In genomic region chr7:143256932-143257331, GRCh38 we compare ENCODE assay signal across 13 cellular contexts. TPM values are rescaled to one million over a fixed set of nuclear protein-coding genes. Genes with fewer than 3 reads are reported as not detected.
DNase-seq lines count a peak whose midpoint lies in the region; ATAC-seq and TF ChIP-seq lines count a peak whose summit lies in the region.
"Had no signal": no experiment of that assay in that cellular context is flagged by ENCODE, and none has a peak within 500 bp of the region (broad histone marks: within the 10 kb centered on the region; RNA-seq: fewer than 3 reads in every experiment).

No MANE protein-coding gene starts in this region.

- no peak for TF ChIP-seq CTCF in mucosa of descending colon (IDR thresholded peaks at IDR 0.05)

- H3K4me1 ChIP-seq in mucosa of descending colon (ENCODE audit: low read depth): peaks cover 17% of the 10 kb centered on the region

- no peaks in the 10 kb centered on the region for H3K36me3 ChIP-seq in mucosa of descending colon (ENCODE audit: low read depth)

- ATAC-seq in activated T-cell treated with anti-CD3 and anti-CD28 coated beads, Interleukin-2, amount 50 U/mL, for 72 hours (replicated peaks in 1 of 2): no peak
- no peak for ATAC-seq in activated T-cell treated with anti-CD3 and anti-CD28 coated beads, Interleukin-2, amount 50 U/mL, for 4 hours
- ATAC-seq in HG02571 (IDR thresholded peaks at IDR 0.05; ENCODE audit: unreplicated experiment) (peak; percentile 76), HG03460 (IDR thresholded peaks at IDR 0.05; ENCODE audit: unreplicated experiment) (peak; percentile 69), mucosa of descending colon (no peak)
- peak; percentile 5 for ATAC-seq in stimulated activated naive CD8-positive, alpha-beta T cell treated with anti-CD3 and anti-CD28 coated beads, Interleukin-15, amount 100 ng/mL, for 72 hours

- intact Hi-C loops in mucosa of descending colon (cut with DNase I, micrococcal nuclease): no loop called here

- H3K9me3 Mint-ChIP-seq in activated T-cell treated with anti-CD3 and anti-CD28 coated beads, Interleukin-2, amount 50 U/mL, for 72 hours: peaks cover 3 to 8% of the 10 kb centered on the region in 2 donors
- peaks cover 17% of the 10 kb centered on the region for H3K9me3 Mint-ChIP-seq in activated T-cell treated with anti-CD3 and anti-CD28 coated beads, Interleukin-2, amount 50 U/mL, for 4 hours
- H3K9me3 Mint-ChIP-seq in stimulated activated naive CD8-positive, alpha-beta T cell treated with anti-CD3 and anti-CD28 coated beads, Interleukin-15, amount 100 ng/mL, for 72 hours: peaks cover 24 to 27% of the 10 kb centered on the region in 2 donors

- no peak overlapping the region for H3K4me3 Mint-ChIP-seq in activated T-cell treated with anti-CD3 and anti-CD28 coated beads, Interleukin-2, amount 50 U/mL, for 72 hours
- H3K4me3 Mint-ChIP-seq in activated T-cell treated with anti-CD3 and anti-CD28 coated beads, Interleukin-2, amount 50 U/mL, for 4 hours: no peak overlapping the region
- no peak overlapping the region for H3K4me3 Mint-ChIP-seq in stimulated activated naive CD8-positive, alpha-beta T cell treated with anti-CD3 and anti-CD28 coated beads, Interleukin-15, amount 100 ng/mL, for 72 hours

- H3K9me3 ChIP-seq in mucosa of descending colon: peaks cover 2% of the 10 kb centered on the region
- H3K9me3 ChIP-seq: A549 had no signal

- H3K4me3 ChIP-seq in mucosa of descending colon: no peak overlapping the region
- H3K4me3 ChIP-seq: A549 had no signal

- no peaks in the 10 kb centered on the region for H3K27me3 Mint-ChIP-seq in activated T-cell treated with anti-CD3 and anti-CD28 coated beads, Interleukin-2, amount 50 U/mL, for 72 hours (ENCODE audit: low read depth)
- no peaks in the 10 kb centered on the region for H3K27me3 Mint-ChIP-seq in activated T-cell treated with anti-CD3 and anti-CD28 coated beads, Interleukin-2, amount 50 U/mL, for 4 hours (ENCODE audit: low read depth)
- no peaks in the 10 kb centered on the region for H3K27me3 Mint-ChIP-seq in stimulated activated naive CD8-positive, alpha-beta T cell treated with anti-CD3 and anti-CD28 coated beads, Interleukin-15, amount 100 ng/mL, for 72 hours

- peaks cover 72% of the 10 kb centered on the region for H3K4me1 Mint-ChIP-seq in activated T-cell treated with anti-CD3 and anti-CD28 coated beads, Interleukin-2, amount 50 U/mL, for 72 hours (ENCODE audit: low read depth)
- peaks cover 67% of the 10 kb centered on the region for H3K4me1 Mint-ChIP-seq in activated T-cell treated with anti-CD3 and anti-CD28 coated beads, Interleukin-2, amount 50 U/mL, for 4 hours (ENCODE audit: low read depth)
- peaks cover 62% of the 10 kb centered on the region for H3K4me1 Mint-ChIP-seq in stimulated activated naive CD8-positive, alpha-beta T cell treated with anti-CD3 and anti-CD28 coated beads, Interleukin-15, amount 100 ng/mL, for 72 hours

- peaks cover 8 to 14% of the 10 kb centered on the region in 2 donors for H3K36me3 Mint-ChIP-seq in activated T-cell treated with anti-CD3 and anti-CD28 coated beads, Interleukin-2, amount 50 U/mL, for 72 hours (ENCODE audit: insufficient read depth in 2 of 2)
- H3K36me3 Mint-ChIP-seq in activated T-cell treated with anti-CD3 and anti-CD28 coated beads, Interleukin-2, amount 50 U/mL, for 4 hours (ENCODE audit: insufficient read depth): peaks cover 6% of the 10 kb centered on the region

- peak overlapping the region; percentile 3 for H3K27ac Mint-ChIP-seq in activated T-cell treated with anti-CD3 and anti-CD28 coated beads, Interleukin-2, amount 50 U/mL, for 72 hours
- no peak overlapping the region for H3K27ac Mint-ChIP-seq in stimulated activated naive CD8-positive, alpha-beta T cell treated with anti-CD3 and anti-CD28 coated beads, Interleukin-15, amount 100 ng/mL, for 72 hours

- no peak for DNase-seq in activated T-cell treated with anti-CD3 and anti-CD28 coated beads, Interleukin-2, amount 50 U/mL, for 72 hours
- DNase-seq in activated T-cell treated with anti-CD3 and anti-CD28 coated beads, Interleukin-2, amount 50 U/mL, for 4 hours: no peak
- DNase-seq in stimulated activated naive CD8-positive, alpha-beta T cell treated with anti-CD3 and anti-CD28 coated beads, Interleukin-15, amount 100 ng/mL, for 72 hours: no peak
- DNase-seq in activated CD4-positive, alpha-beta T cell treated with anti-CD3 and anti-CD28 coated beads for 4 hours: no peak
- no peak for DNase-seq in mucosa of descending colon
- DNase-seq in DMS 273 treated with DMSO at 0.1 percent for 48 hours (lab: John Stamatoyannopoulos, UW): no peak
- DNase-seq: amniotic stem cell, NCI-H748 treated with DMSO at 0.1 percent for 48 hours, posterior cingulate gyrus had no signal

RNA-seq across cellular contexts. Expression of gene GSTK1, which starts 6.3 kb away (rescaled TPM):
- 100 to 1,000 TPM; 242 to 298 TPM for total RNA-seq in activated T-cell treated with anti-CD3 and anti-CD28 coated beads, Interleukin-2, amount 50 U/mL, for 72 hours
- total RNA-seq in activated T-cell treated with anti-CD3 and anti-CD28 coated beads, Interleukin-2, amount 50 U/mL, for 4 hours: 10 to 100 TPM; 90.4 to 97.2 (median 96.5) TPM
- 100 to 1,000 TPM; 193 to 363 (median 355) TPM for total RNA-seq in mucosa of descending colon

RNA-seq across cellular contexts. Expression of gene TMEM139, which starts 27.8 kb away (rescaled TPM):
- 1 to 10 TPM; 1.3 to 1.5 TPM for total RNA-seq in activated T-cell treated with anti-CD3 and anti-CD28 coated beads, Interleukin-2, amount 50 U/mL, for 72 hours
- under 1 TPM in 2 of 3 donors, not detected in 1; 0.19 to 0.32 TPM for total RNA-seq in activated T-cell treated with anti-CD3 and anti-CD28 coated beads, Interleukin-2, amount 50 U/mL, for 4 hours
- total RNA-seq in mucosa of descending colon: 10 to 100 TPM; 16.2 to 49.4 (median 46.6) TPM

RNA-seq across cellular contexts. Expression of gene CASP2, which starts 31.2 kb away (rescaled TPM):
- total RNA-seq in activated T-cell treated with anti-CD3 and anti-CD28 coated beads, Interleukin-2, amount 50 U/mL, for 72 hours: 100 to 1,000 TPM; 126 to 128 TPM
- 10 to 100 TPM; 82.2 to 90.5 (median 88.6) TPM for total RNA-seq in activated T-cell treated with anti-CD3 and anti-CD28 coated beads, Interleukin-2, amount 50 U/mL, for 4 hours
- 10 to 100 TPM; 26.1 to 39.5 (median 33.4) TPM for total RNA-seq in mucosa of descending colon

RNA-seq across cellular contexts. Expression of gene TAS2R40, which starts 35.1 kb away (rescaled TPM):
- total RNA-seq in activated T-cell treated with anti-CD3 and anti-CD28 coated beads, Interleukin-2, amount 50 U/mL, for 72 hours: not detected
- total RNA-seq in activated T-cell treated with anti-CD3 and anti-CD28 coated beads, Interleukin-2, amount 50 U/mL, for 4 hours: not detected
- not detected for total RNA-seq in mucosa of descending colon
- total RNA-seq: kidney epithelial cell had no signal

RNA-seq across cellular contexts. Expression of gene CLCN1, which starts 59.0 kb away (rescaled TPM):
- under 1 TPM in 1 of 2 donors, not detected in 1; 0.09 TPM for total RNA-seq in activated T-cell treated with anti-CD3 and anti-CD28 coated beads, Interleukin-2, amount 50 U/mL, for 72 hours
- total RNA-seq in activated T-cell treated with anti-CD3 and anti-CD28 coated beads, Interleukin-2, amount 50 U/mL, for 4 hours: not detected
- not detected for total RNA-seq in mucosa of descending colon
- total RNA-seq: kidney epithelial cell had no signal

Comparison
In these comparisons a context has a peak if more than half of its experiments do, and no peak if none do; other contexts are left out.
1. ATAC-seq: peak in HG02571 (single experiment), HG03460 (single experiment) and stimulated activated naive CD8-positive, alpha-beta T cell treated with anti-CD3 and anti-CD28 coated beads, Interleukin-15, amount 100 ng/mL, for 72 hours (single experiment); none in activated T-cell treated with anti-CD3 and anti-CD28 coated beads, Interleukin-2, amount 50 U/mL, for 72 hours (0 of 2), activated T-cell treated with anti-CD3 and anti-CD28 coated beads, Interleukin-2, amount 50 U/mL, for 4 hours (0 of 2) and mucosa of descending colon (single experiment).
2. RNA of gene TMEM139, which starts 27.8 kb away (total RNA-seq): 16.2 to 49.4 TPM in mucosa of descending colon; 1.3 to 1.5 TPM in activated T-cell treated with anti-CD3 and anti-CD28 coated beads, Interleukin-2, amount 50 U/mL, for 72 hours and 0.19 to 0.32 TPM in activated T-cell treated with anti-CD3 and anti-CD28 coated beads, Interleukin-2, amount 50 U/mL, for 4 hours; every median in the first group is over 4 times any median in the second.